Comparison of ENCODE assay signal across 1 cellular context in genomic region chr15:64893481-64894394, GRCh38.
TF ChIP-seq lines count a peak whose summit lies in the region.

No MANE protein-coding gene starts in this region.

TF ChIP-seq in HepG2, 621 proteins besides CTCF, POLR2A, EP300 and RAD21 (continued from another document and continues in another):
- 0 out of 2 replicates have a peak, but pooled peaks have one; percentile 32 for TF ChIP-seq PRDM10 (CRISPR knock-in tag; IDR thresholded peaks at IDR 0.05; ENCODE audit: low read depth)
- peak; percentile 53 for TF ChIP-seq XRCC5 (optimal IDR thresholded peaks at IDR 0.05; ENCODE audit: low read length)
- no peak for TF ChIP-seq RORA (CRISPR knock-in tag; IDR thresholded peaks at IDR 0.05)
- TF ChIP-seq CHD4 (IDR thresholded peaks at IDR 0.05; ENCODE audit: borderline replicate concordance, low read length), result no peak
- no peak for TF ChIP-seq ZFP36 (IDR thresholded peaks at IDR 0.05; ENCODE audit: borderline replicate concordance, low read depth, low read length, partially characterized antibody)
- no peak for TF ChIP-seq ERF (CRISPR knock-in tag; IDR thresholded peaks at IDR 0.05)
- no peak for TF ChIP-seq ZFP90 (CRISPR knock-in tag; IDR thresholded peaks at IDR 0.05; ENCODE audit: borderline replicate concordance)
- TF ChIP-seq ATF3 (CRISPR knock-in tag; IDR thresholded peaks at IDR 0.05), result no peak
- no peak for TF ChIP-seq FOXO1 (CRISPR knock-in tag; IDR thresholded peaks at IDR 0.05)
- TF ChIP-seq SNAPC5 (CRISPR knock-in tag; IDR thresholded peaks at IDR 0.05; ENCODE audit: borderline replicate concordance), result no peak
- no peak for TF ChIP-seq BHLHE40 (IDR thresholded peaks at IDR 0.05; ENCODE audit: low read length)
- no peak for TF ChIP-seq ZNF773 (CRISPR knock-in tag; IDR thresholded peaks at IDR 0.05; ENCODE audit: borderline replicate concordance)
- TF ChIP-seq ZBTB33 (CRISPR knock-in tag; IDR thresholded peaks at IDR 0.05), result no peak; the same call in 1 of the 2 replicates
- TF ChIP-seq ZBTB39 (CRISPR knock-in tag; IDR thresholded peaks at IDR 0.05), result no peak
- TF ChIP-seq CREM (IDR thresholded peaks at IDR 0.05), result peak; percentile 44; the same call in 1 of the 2 replicates
- TF ChIP-seq CREM (CRISPR knock-in tag; IDR thresholded peaks at IDR 0.05), result no peak
- TF ChIP-seq ZBTB25 (CRISPR knock-in tag; IDR thresholded peaks at IDR 0.05), result no peak
- TF ChIP-seq AHDC1 (CRISPR knock-in tag; IDR thresholded peaks at IDR 0.05; ENCODE audit: borderline replicate concordance), result no peak
- peak; percentile 41; the same call in 1 of the 2 replicates for TF ChIP-seq ZNF770 (CRISPR knock-in tag; IDR thresholded peaks at IDR 0.05)
- TF ChIP-seq KDM2A (CRISPR knock-in tag; IDR thresholded peaks at IDR 0.05; ENCODE audit: borderline replicate concordance, low read depth), result peak; percentile 55; the same call in 1 of the 2 replicates
- TF ChIP-seq SIN3B (IDR thresholded peaks at IDR 0.05; ENCODE audit: low read length), result no peak
- no peak for TF ChIP-seq KIAA2018 (CRISPR knock-in tag; IDR thresholded peaks at IDR 0.05; ENCODE audit: borderline replicate concordance)
